Comparison of ENCODE assay signal across 25 cellular contexts in genomic region chr6:18748314-18748713, GRCh38.
"Had no signal": no experiment of that assay in that cellular context is flagged by ENCODE, and none has a peak within 500 bp of the region (broad histone marks: within the 10 kb centered on the region; RNA-seq: fewer than 3 reads in every experiment).

No MANE protein-coding gene starts in this region.

- H3K36me3 Mint-ChIP-seq: immature natural killer cell; naive thymus-derived CD8-positive, alpha-beta T cell; stimulated activated memory B cell treated with anti-CD40 and anti-IgM and Interleukin-4, amounts not matched to agents 10 μg/mL and 1 μg/mL and 100 μg/mL, for 72 hours had no signal

- H3K27me3 Mint-ChIP-seq: stimulated activated memory B cell treated with anti-CD40 and anti-IgM and Interleukin-4, amounts not matched to agents 10 μg/mL and 1 μg/mL and 100 μg/mL, for 72 hours had no signal

- H3K4me3 Mint-ChIP-seq: immature natural killer cell; naive thymus-derived CD8-positive, alpha-beta T cell; nephron progenitor cell; stimulated activated memory B cell treated with anti-CD40 and anti-IgM and Interleukin-4, amounts not matched to agents 10 μg/mL and 1 μg/mL and 100 μg/mL, for 72 hours had no signal

- H3K4me1 Mint-ChIP-seq: immature natural killer cell; naive thymus-derived CD8-positive, alpha-beta T cell had no signal

- H3K27me3 ChIP-seq: esophagus muscularis mucosa, foreskin keratinocyte, gastroesophageal sphincter, right atrium auricular region, sigmoid colon, transverse colon, vagina had no signal

- H3K27ac Mint-ChIP-seq: immature natural killer cell; naive thymus-derived CD8-positive, alpha-beta T cell; nephron progenitor cell; stimulated activated memory B cell treated with anti-CD40 and anti-IgM and Interleukin-4, amounts not matched to agents 10 μg/mL and 1 μg/mL and 100 μg/mL, for 72 hours had no signal

- H3K36me3 ChIP-seq: esophagus muscularis mucosa, gastroesophageal sphincter, heart left ventricle, lower lobe of right lung, prostate gland, right atrium auricular region, sigmoid colon, transverse colon, vagina had no signal

- H3K4me3 ChIP-seq: gastroesophageal sphincter, hepatocyte, lower lobe of right lung, prostate gland, right atrium auricular region, sigmoid colon, vagina had no signal

- H3K79me2 ChIP-seq: hepatocyte, parathyroid adenoma had no signal

- H3K4me1 ChIP-seq: foreskin keratinocyte, heart left ventricle, lower lobe of right lung, prostate gland, right atrium auricular region had no signal

- DNase-seq: dorsolateral prefrontal cortex; effector CD8-positive, alpha-beta T cell; foreskin keratinocyte; heart left ventricle; immature natural killer cell; islet precursor cell; kidney glomerular epithelial cell; left colon; left ventricle myocardium superior; lower lobe of right lung; naive thymus-derived CD8-positive, alpha-beta T cell; nephron progenitor cell; sigmoid colon; stimulated activated CD4-positive, alpha-beta T cell treated with anti-CD3 and anti-CD28 coated beads, Interleukin-2, amount 100 ng/mL, for 24 hours; stimulated activated CD4-positive, alpha-beta T cell treated with anti-CD3 and anti-CD28 coated beads, Interleukin-4, amount 100 ng/mL, for 24 hours; stimulated activated naive CD8-positive, alpha-beta T cell treated with anti-CD3 and anti-CD28 coated beads, Interleukin-15, Interleukin-2, amounts not matched to agents 100 U/mL and 50 U/mL, for 24 hours; transverse colon had no signal

- H3K27ac ChIP-seq: dorsolateral prefrontal cortex, esophagus muscularis mucosa, foreskin keratinocyte, gastroesophageal sphincter, heart left ventricle, hepatocyte, lower lobe of right lung, parathyroid adenoma, prostate gland, right atrium auricular region, sigmoid colon, transverse colon, vagina had no signal

- ATAC-seq: foreskin keratinocyte; gastroesophageal sphincter; heart left ventricle; left colon; left ventricle myocardium superior; lower lobe of right lung; naive thymus-derived CD8-positive, alpha-beta T cell; stimulated activated memory B cell treated with anti-CD40 and anti-IgM and Interleukin-4, amounts not matched to agents 10 μg/mL and 1 μg/mL and 100 μg/mL, for 72 hours; stimulated activated naive CD8-positive, alpha-beta T cell treated with anti-CD3 and anti-CD28 coated beads, Interleukin-15, Interleukin-2, amounts not matched to agents 100 U/mL and 50 U/mL, for 24 hours had no signal
